In genomic region chr17:6775871-6776405, GRCh38 we compare ENCODE assay signal across 13 cellular contexts. TPM values are rescaled to one million over a fixed set of nuclear protein-coding genes. Genes with fewer than 3 reads are reported as not detected.
DNase-seq lines count a peak whose midpoint lies in the region; ATAC-seq and TF ChIP-seq lines count a peak whose summit lies in the region.
"Had no signal": no experiment of that assay in that cellular context is flagged by ENCODE, and none has a peak within 500 bp of the region (broad histone marks: within the 10 kb centered on the region; RNA-seq: fewer than 3 reads in every experiment).

TSS of gene FBXO39 (plus strand) at chr17:6776215. CDS start at chr17:6779869, 3,654 bp downstream.

- CTCF ChIA-PET in BJ (lab: Yijun Ruan, JAX): interaction anchor here (0.7 to 1.9 kb wide), 2 partner anchors 8 to 57 kb away, joined by 3 to 5 read pairs; no protein-coding TSS in a partner anchor

- H3K36me3 ChIP-seq in BJ (ENCODE audit: control insufficient read depth, insufficient read depth, low read length): peaks cover 4% of the 10 kb centered on the region

- H3K27ac Mint-ChIP-seq in naive thymus-derived CD8-positive, alpha-beta T cell: peak within 1 kb of the TSS in 1 of 10 donors; percentile 53
- H3K27ac Mint-ChIP-seq: activated T-cell treated with anti-CD3 and anti-CD28 coated beads, Interleukin-2, amount 50 U/mL, for 72 hours; natural killer cell treated with Interleukin-12 subunit alpha and Interleukin-12 subunit beta and Interleukin-15 and Interleukin-18, amount 100 ng/mL, for 72 hours had no signal

- H3K27me3 Mint-ChIP-seq in naive thymus-derived CD8-positive, alpha-beta T cell: peaks cover 15 to 57% (median 46%) of the 10 kb centered on the region in 5 donors

- H3K4me1 Mint-ChIP-seq in naive thymus-derived CD8-positive, alpha-beta T cell: peaks cover 2 to 13% (median 4%) of the 10 kb centered on the region in 4 donors

- peaks cover 44 to 57% (median 49%) of the 10 kb centered on the region in 3 donors for H3K36me3 Mint-ChIP-seq in naive thymus-derived CD8-positive, alpha-beta T cell

- peaks cover 11% of the 10 kb centered on the region for H3K27me3 ChIP-seq in BJ (ENCODE audit: control insufficient read depth, insufficient read depth, low read length)

- no peak for TF ChIP-seq CTCF in BJ (IDR thresholded peaks at IDR 0.05; ENCODE audit: insufficient read depth, low read depth, low read length)
- no peak for TF ChIP-seq CTCF in epithelial cell of esophagus (IDR thresholded peaks at IDR 0.05; ENCODE audit: insufficient read depth, low read depth, low read length, missing control alignments)
- TF ChIP-seq CTCF in omental fat pad (IDR thresholded peaks at IDR 0.05): no peak

- 0 out of 2 replicates have a peak within 1 kb of the TSS, but pooled peaks have one; percentile 4 for H3K4me3 ChIP-seq in BJ (ENCODE audit: low read depth, low read length)
- no peak within 1 kb of the TSS for H3K4me3 ChIP-seq in epithelial cell of esophagus (ENCODE audit: low read length)
- H3K4me3 ChIP-seq: K562 had no signal

- DNase-seq in BJ (ENCODE audit: low read depth) (no peak), epithelial cell of esophagus (ENCODE audit: low read depth) (peak; percentile 32), foreskin melanocyte (no peak), cerebellar nuclear complex (lab: John Stamatoyannopoulos, UW) (no peak), omental fat pad (ENCODE audit: low spot score) (no peak)
- DNase-seq in naive thymus-derived CD8-positive, alpha-beta T cell: no peak
- DNase-seq: activated T-cell treated with anti-CD3 and anti-CD28 coated beads, Interleukin-2, amount 50 U/mL, for 72 hours; stimulated activated naive CD4-positive, alpha-beta T cell treated with Interleukin-2 at 50 U/mL for 16 hours had no signal

- POLR2A ChIA-PET in BJ (lab: Charles Lee): no interaction called here
- POLR2A ChIA-PET in naive thymus-derived CD8-positive, alpha-beta T cell (lab: Charles Lee): no interaction called here

- ATAC-seq in naive thymus-derived CD8-positive, alpha-beta T cell: peak in 1 of 2 donors; percentile 18
- ATAC-seq in GM19467 (IDR thresholded peaks at IDR 0.05; ENCODE audit: unreplicated experiment) (no peak), omental fat pad (ENCODE audit: low FRiP score) (no peak)
- ATAC-seq: activated T-cell treated with anti-CD3 and anti-CD28 coated beads, Interleukin-2, amount 50 U/mL, for 72 hours; K562 had no signal

- peak; percentile 55 for TF ChIP-seq POLR2A in GM18951 (IDR thresholded peaks at IDR 0.05; ENCODE audit: extremely low read depth, insufficient read depth, insufficient read length)

- peak within 1 kb of the TSS in 6 of 10 donors; percentile 2 to 51 (median 7) for H3K4me3 Mint-ChIP-seq in naive thymus-derived CD8-positive, alpha-beta T cell
- H3K4me3 Mint-ChIP-seq: natural killer cell treated with Interleukin-12 subunit alpha and Interleukin-12 subunit beta and Interleukin-15 and Interleukin-18, amount 100 ng/mL, for 72 hours had no signal

- peaks cover 0 to 77% (median 36%) of the 10 kb centered on the region in 9 donors for H3K9me3 Mint-ChIP-seq in naive thymus-derived CD8-positive, alpha-beta T cell

- in situ Hi-C loops in GM18951 (cut with MboI; ENCODE audit: low sequenced_read_pairs, unreplicated experiment): no loop called here

RNA-seq across cellular contexts. Expression of gene FBXO39, which starts in this region (rescaled TPM):
- polyA plus RNA-seq in BJ (2011; rRNA removed): 0.04 and 0.07 TPM in 2 replicates
- not detected in 2 replicates for polyA minus RNA-seq in BJ (2011; rRNA and poly(A)+ RNA removed)
- total RNA-seq in naive thymus-derived CD8-positive, alpha-beta T cell: under 1 TPM in 1 of 2 experiments, not detected in 1; 0.29 TPM
- polyA plus RNA-seq in naive thymus-derived CD8-positive, alpha-beta T cell: under 1 TPM in 1 of 3 donors, not detected in 2; 0.15 TPM
- total RNA-seq in omental fat pad: 1 to 10 TPM in 2 of 4 donors, under 1 TPM in 1, not detected in 1; 0.75 to 1.1 (median 1.0) TPM
- total RNA-seq: cerebellum, K562 had no signal
- polyA plus RNA-seq: K562 had no signal
